Comparison of ENCODE assay signal across 1 cellular context in genomic region chr16:66950437-66950836, GRCh38.
TF ChIP-seq lines count a peak whose summit lies in the region.

No MANE protein-coding gene starts in this region.

TF ChIP-seq in K562, 482 proteins besides CTCF, POLR2A, EP300 and RAD21:
- TF ChIP-seq RBM25 (IDR thresholded peaks at IDR 0.05; ENCODE audit: low read depth, low read length, severe bottlenecking): peak; percentile 62
- TF ChIP-seq ZNF77 (CRISPR knock-in tag; IDR thresholded peaks at IDR 0.05): no peak
- no peak for TF ChIP-seq KLF6 (CRISPR knock-in tag; IDR thresholded peaks at IDR 0.05; ENCODE audit: borderline replicate concordance)
- TF ChIP-seq HINFP (tag; conservative IDR thresholded peaks at IDR 0.05; ENCODE audit: low read depth): no peak
- TF ChIP-seq BHLHE40 (IDR thresholded peaks at IDR 0.05; ENCODE audit: low read length): no peak
- no peak for TF ChIP-seq TRIM28 (IDR thresholded peaks at IDR 0.05)
- no peak for TF ChIP-seq E2F3 (CRISPR knock-in tag; IDR thresholded peaks at IDR 0.05)
- peak; percentile 57; the same call in 1 of the 2 replicates for TF ChIP-seq BCOR (IDR thresholded peaks at IDR 0.05)
- no peak for TF ChIP-seq BRF1 (IDR thresholded peaks at IDR 0.05; ENCODE audit: borderline replicate concordance, extremely low read depth, insufficient read length)
- no peak for TF ChIP-seq GTF3C2 (IDR thresholded peaks at IDR 0.05; ENCODE audit: borderline replicate concordance, extremely low read depth, insufficient read length)
- no peak for TF ChIP-seq HDAC3 (IDR thresholded peaks at IDR 0.05; ENCODE audit: borderline replicate concordance, partially characterized antibody)
- no peak for TF ChIP-seq HMG20B (CRISPR knock-in tag; IDR thresholded peaks at IDR 0.05)
- TF ChIP-seq TCFL5 (CRISPR knock-in tag; conservative IDR thresholded peaks at IDR 0.05): no peak
- TF ChIP-seq CREB3L1 (IDR thresholded peaks at IDR 0.05; ENCODE audit: borderline replicate concordance, low read depth): no peak
- no peak for TF ChIP-seq CCAR2 (IDR thresholded peaks at IDR 0.05; ENCODE audit: low read depth, low read length)
- no peak for TF ChIP-seq ZBTB12 (CRISPR knock-in tag; IDR thresholded peaks at IDR 0.05)
- no peak for TF ChIP-seq CLOCK (CRISPR knock-in tag; IDR thresholded peaks at IDR 0.05; ENCODE audit: borderline replicate concordance)
- peak; percentile 53 for TF ChIP-seq ZFP36 (IDR thresholded peaks at IDR 0.05; ENCODE audit: low read depth, low read length, partially characterized antibody)
- TF ChIP-seq NBN (IDR thresholded peaks at IDR 0.05; ENCODE audit: low read depth): no peak
- TF ChIP-seq ZFP30 (CRISPR knock-in tag; IDR thresholded peaks at IDR 0.05; ENCODE audit: borderline replicate concordance): no peak
- no peak for TF ChIP-seq NFRKB (IDR thresholded peaks at IDR 0.05; ENCODE audit: low read depth)
- 0 out of 4 replicates have a peak, but pooled peaks of 1 of the 2 experiments have one; percentile 22 for TF ChIP-seq KDM1A (IDR thresholded peaks at IDR 0.05)
- TF ChIP-seq HNRNPUL1 (IDR thresholded peaks at IDR 0.05; ENCODE audit: low read length): no peak
- TF ChIP-seq FOXK2 (conservative IDR thresholded peaks at IDR 0.05 in 1 of 2, IDR thresholded peaks at IDR 0.05 in 1 of 2; ENCODE audit: low read depth in 2 of 2): no peak
- no peak for TF ChIP-seq SRF (CRISPR knock-in tag; IDR thresholded peaks at IDR 0.05)
- no peak for TF ChIP-seq RUNX1 (IDR thresholded peaks at IDR 0.05; ENCODE audit: low read depth)
- TF ChIP-seq ZNF584 (CRISPR knock-in tag; IDR thresholded peaks at IDR 0.05; ENCODE audit: low read depth): no peak
